In the genomic region with DNA sequence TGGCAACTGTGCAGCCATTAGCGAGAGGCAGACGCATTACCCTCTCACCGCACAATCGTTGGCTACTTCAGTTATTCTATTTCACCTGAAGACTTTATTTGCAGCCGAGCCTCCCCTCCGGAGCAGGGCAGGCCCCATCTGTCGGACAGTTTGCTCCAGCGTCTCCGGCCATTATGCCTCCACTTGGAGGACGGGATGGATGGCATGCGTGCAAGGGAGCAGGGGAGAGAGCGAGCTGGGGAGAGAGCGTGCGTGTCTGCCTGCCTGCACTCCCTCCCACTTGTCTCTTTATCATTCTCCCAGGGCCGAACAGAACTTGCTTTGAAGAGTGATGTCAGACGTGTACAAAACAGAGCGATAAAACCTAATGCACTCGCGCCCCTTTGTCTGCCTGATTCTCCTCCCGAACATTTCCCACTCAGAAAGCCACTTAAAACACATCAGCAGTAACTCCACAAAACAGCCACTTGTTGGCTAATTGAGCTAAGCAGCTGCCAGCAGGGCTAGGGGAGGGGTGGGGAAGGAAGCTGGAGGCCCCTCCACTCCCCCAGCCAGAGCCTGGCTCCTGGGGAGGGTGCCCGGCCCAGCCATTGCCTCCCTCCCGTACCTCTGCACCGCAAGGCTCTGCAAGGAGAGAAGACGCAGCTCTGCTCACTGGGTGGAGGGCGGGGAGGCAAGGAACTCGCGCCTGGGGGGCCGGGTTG, we compare ENCODE assay signal across 1 cellular context.
TF ChIP-seq lines count a peak whose summit lies in the region.

No MANE protein-coding gene starts in this region.

TF ChIP-seq in SK-N-SH treated with all-trans-retinoic acid at 6 μM for 48 hours, 23 proteins besides CTCF, POLR2A, EP300 and RAD21 (continued from another document):
- TF ChIP-seq, protein P1, sequence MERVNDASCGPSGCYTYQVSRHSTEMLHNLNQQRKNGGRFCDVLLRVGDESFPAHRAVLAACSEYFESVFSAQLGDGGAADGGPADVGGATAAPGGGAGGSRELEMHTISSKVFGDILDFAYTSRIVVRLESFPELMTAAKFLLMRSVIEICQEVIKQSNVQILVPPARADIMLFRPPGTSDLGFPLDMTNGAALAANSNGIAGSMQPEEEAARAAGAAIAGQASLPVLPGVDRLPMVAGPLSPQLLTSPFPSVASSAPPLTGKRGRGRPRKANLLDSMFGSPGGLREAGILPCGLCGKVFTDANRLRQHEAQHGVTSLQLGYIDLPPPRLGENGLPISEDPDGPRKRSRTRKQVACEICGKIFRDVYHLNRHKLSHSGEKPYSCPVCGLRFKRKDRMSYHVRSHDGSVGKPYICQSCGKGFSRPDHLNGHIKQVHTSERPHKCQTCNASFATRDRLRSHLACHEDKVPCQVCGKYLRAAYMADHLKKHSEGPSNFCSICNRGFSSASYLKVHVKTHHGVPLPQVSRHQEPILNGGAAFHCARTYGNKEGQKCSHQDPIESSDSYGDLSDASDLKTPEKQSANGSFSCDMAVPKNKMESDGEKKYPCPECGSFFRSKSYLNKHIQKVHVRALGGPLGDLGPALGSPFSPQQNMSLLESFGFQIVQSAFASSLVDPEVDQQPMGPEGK (CRISPR knock-in tag; IDR thresholded peaks at IDR 0.05; ENCODE audit: borderline replicate concordance), result no peak
- TF ChIP-seq ZFP3 (CRISPR knock-in tag; IDR thresholded peaks at IDR 0.05), result no peak
- no peak for TF ChIP-seq ARNTL (CRISPR knock-in tag; IDR thresholded peaks at IDR 0.05; ENCODE audit: borderline replicate concordance, low read depth)
- TF ChIP-seq ZC3H10 (CRISPR knock-in tag; IDR thresholded peaks at IDR 0.05), result no peak
- no peak for TF ChIP-seq ESRRG (CRISPR knock-in tag; IDR thresholded peaks at IDR 0.05)
- no peak for TF ChIP-seq TOX (CRISPR knock-in tag; IDR thresholded peaks at IDR 0.05; ENCODE audit: borderline replicate concordance)
- TF ChIP-seq ISL1 (CRISPR knock-in tag; IDR thresholded peaks at IDR 0.05), result no peak
- no peak for TF ChIP-seq ZNF565 (CRISPR knock-in tag; conservative IDR thresholded peaks at IDR 0.05; ENCODE audit: low read depth)
- TF ChIP-seq, protein P2, sequence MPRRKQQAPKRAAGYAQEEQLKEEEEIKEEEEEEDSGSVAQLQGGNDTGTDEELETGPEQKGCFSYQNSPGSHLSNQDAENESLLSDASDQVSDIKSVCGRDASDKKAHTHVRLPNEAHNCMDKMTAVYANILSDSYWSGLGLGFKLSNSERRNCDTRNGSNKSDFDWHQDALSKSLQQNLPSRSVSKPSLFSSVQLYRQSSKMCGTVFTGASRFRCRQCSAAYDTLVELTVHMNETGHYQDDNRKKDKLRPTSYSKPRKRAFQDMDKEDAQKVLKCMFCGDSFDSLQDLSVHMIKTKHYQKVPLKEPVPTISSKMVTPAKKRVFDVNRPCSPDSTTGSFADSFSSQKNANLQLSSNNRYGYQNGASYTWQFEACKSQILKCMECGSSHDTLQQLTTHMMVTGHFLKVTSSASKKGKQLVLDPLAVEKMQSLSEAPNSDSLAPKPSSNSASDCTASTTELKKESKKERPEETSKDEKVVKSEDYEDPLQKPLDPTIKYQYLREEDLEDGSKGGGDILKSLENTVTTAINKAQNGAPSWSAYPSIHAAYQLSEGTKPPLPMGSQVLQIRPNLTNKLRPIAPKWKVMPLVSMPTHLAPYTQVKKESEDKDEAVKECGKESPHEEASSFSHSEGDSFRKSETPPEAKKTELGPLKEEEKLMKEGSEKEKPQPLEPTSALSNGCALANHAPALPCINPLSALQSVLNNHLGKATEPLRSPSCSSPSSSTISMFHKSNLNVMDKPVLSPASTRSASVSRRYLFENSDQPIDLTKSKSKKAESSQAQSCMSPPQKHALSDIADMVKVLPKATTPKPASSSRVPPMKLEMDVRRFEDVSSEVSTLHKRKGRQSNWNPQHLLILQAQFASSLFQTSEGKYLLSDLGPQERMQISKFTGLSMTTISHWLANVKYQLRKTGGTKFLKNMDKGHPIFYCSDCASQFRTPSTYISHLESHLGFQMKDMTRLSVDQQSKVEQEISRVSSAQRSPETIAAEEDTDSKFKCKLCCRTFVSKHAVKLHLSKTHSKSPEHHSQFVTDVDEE (CRISPR knock-in tag; IDR thresholded peaks at IDR 0.05), result no peak
- no peak for TF ChIP-seq PPARA (CRISPR knock-in tag; IDR thresholded peaks at IDR 0.05; ENCODE audit: borderline replicate concordance)
- no peak for TF ChIP-seq RARB (CRISPR knock-in tag; IDR thresholded peaks at IDR 0.05)
- TF ChIP-seq BACH2 (CRISPR knock-in tag; IDR thresholded peaks at IDR 0.05; ENCODE audit: borderline replicate concordance), result no peak
- TF ChIP-seq, protein P3, sequence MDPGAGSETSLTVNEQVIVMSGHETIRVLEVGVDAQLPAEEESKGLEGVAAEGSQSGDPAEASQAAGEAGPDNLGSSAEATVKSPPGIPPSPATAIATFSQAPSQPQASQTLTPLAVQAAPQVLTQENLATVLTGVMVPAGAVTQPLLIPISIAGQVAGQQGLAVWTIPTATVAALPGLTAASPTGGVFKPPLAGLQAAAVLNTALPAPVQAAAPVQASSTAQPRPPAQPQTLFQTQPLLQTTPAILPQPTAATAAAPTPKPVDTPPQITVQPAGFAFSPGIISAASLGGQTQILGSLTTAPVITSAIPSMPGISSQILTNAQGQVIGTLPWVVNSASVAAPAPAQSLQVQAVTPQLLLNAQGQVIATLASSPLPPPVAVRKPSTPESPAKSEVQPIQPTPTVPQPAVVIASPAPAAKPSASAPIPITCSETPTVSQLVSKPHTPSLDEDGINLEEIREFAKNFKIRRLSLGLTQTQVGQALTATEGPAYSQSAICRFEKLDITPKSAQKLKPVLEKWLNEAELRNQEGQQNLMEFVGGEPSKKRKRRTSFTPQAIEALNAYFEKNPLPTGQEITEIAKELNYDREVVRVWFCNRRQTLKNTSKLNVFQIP (CRISPR knock-in tag; IDR thresholded peaks at IDR 0.05; ENCODE audit: borderline replicate concordance, low read depth), result no peak
- no peak for TF ChIP-seq ZNF8 (CRISPR knock-in tag; IDR thresholded peaks at IDR 0.05)
